ENCODE assay signal across 26 cellular contexts in the genomic region with DNA sequence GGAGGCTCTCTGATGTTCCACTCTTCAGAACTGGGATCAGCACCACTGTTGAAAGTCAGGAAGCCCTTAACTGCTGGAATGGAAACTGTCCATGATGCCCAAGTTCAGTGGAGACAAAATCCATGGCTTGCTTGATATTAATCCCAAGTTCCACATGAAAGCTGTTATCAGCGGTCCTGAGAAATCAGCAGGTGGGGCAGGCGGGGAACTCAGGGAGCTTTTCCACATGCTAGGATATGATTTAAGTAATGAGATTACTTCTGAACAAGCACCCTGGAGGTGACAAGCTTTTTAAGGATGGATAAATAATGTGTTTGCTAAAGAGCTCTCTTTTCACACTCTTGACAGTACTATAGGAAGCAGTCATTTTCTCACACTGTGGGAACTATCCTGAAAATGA.
A peak's percentile ranks its signal among the peaks of the same experiment; 100 is the strongest.
DNase-seq lines count a peak whose midpoint lies in the region; ATAC-seq, FAIRE-seq and TF ChIP-seq lines count a peak whose summit lies in the region.
"Had no signal": no experiment of that assay in that cellular context is flagged by ENCODE, and none has a peak within 500 bp of the region (broad histone marks: within the 10 kb centered on the region; RNA-seq: fewer than 3 reads in every experiment).

No MANE protein-coding gene starts in this region.

- CTCF ChIA-PET in A549 (lab: Yijun Ruan, JAX) = interaction anchor here (0.6 to 3.1 kb wide), 8 partner anchors 9 to 1021 kb away, joined by 3 to 10 read pairs (median 4); no protein-coding TSS in a partner anchor

- TF ChIP-seq RAD21 in A549 (conservative IDR thresholded peaks at IDR 0.05 in 1 of 2, IDR thresholded peaks at IDR 0.05 in 1 of 2) = no peak

- H3K4me2 ChIP-seq in A549 = no peak overlapping the region
- H3K4me2 ChIP-seq: BLaER1 had no signal

- peak; percentile 43 for FAIRE-seq in A549 (lab: Jason Lieb, UNC)
- FAIRE-seq: GM12878, GM12892, GM18507, GM19239 had no signal

- TF ChIP-seq CTCF in A549 (IDR thresholded peaks at IDR 0.05) (no peak), body of pancreas (IDR thresholded peaks at IDR 0.05) (no peak)

- 83% methylated on average over 2 of the region's 2 CpGs for WGBS in A549 (ENCODE audit: missing lambda C conversion rate)
- 24 to 36% methylated on average over 2 of the region's 2 CpGs for WGBS in body of pancreas, 2 donors

- H3K36me3 ChIP-seq in body of pancreas (replicated peaks in 1 of 2; ENCODE audit: insufficient read depth in 1 of 2, low read depth in 2 of 2) = no peaks in the 10 kb centered on the region
- H3K36me3 ChIP-seq: BE2C, BLaER1 had no signal

- POLR2A ChIA-PET in A549 (lab: Yijun Ruan, JAX) = no interaction called here

- H3K4me1 ChIP-seq in A549 = no peaks in the 10 kb centered on the region
- peaks cover 37% of the 10 kb centered on the region for H3K4me1 ChIP-seq in body of pancreas
- H3K4me1 ChIP-seq: BE2C, BLaER1 had no signal

- intact Hi-C loops in body of pancreas (cut with DNase I) (no loop called here), Right ventricle myocardium superior (cut with DNase I) (no loop called here)

- H3K9me3 ChIP-seq in A549 = peaks cover 4% of the 10 kb centered on the region; the same call in 1 of the 3 replicates
- no peaks in the 10 kb centered on the region for H3K9me3 ChIP-seq in body of pancreas
- H3K9me3 ChIP-seq: BE2C, BLaER1 had no signal

- no peaks in the 10 kb centered on the region for H3K27me3 ChIP-seq in body of pancreas
- H3K27me3 ChIP-seq: BE2C, BLaER1 had no signal

- ATAC-seq in A549 (no peak), body of pancreas (peak; percentile 66), GM19023 (IDR thresholded peaks at IDR 0.05; ENCODE audit: unreplicated experiment) (no peak), Right ventricle myocardium superior (ENCODE audit: poor library complexity) (no peak), HG03469 (IDR thresholded peaks at IDR 0.05; ENCODE audit: unreplicated experiment) (no peak)
- ATAC-seq: GM12878 had no signal

- H3K27ac ChIP-seq in A549 (no peak overlapping the region), body of pancreas (peak overlapping the region in 1 of 4 donors; percentile 35)
- H3K27ac ChIP-seq: 22Rv1, BLaER1 had no signal

- H3K4me3 ChIP-seq in A549 (no peak overlapping the region), body of pancreas (no peak overlapping the region)
- H3K4me3 ChIP-seq: BLaER1, GM12878 had no signal

- no peak for DNase-seq in A549 (ENCODE audit: low read depth in 1 of 2, low spot score in 1 of 2)
- DNase-seq in NCI-H82 treated with DMSO at 0.1 percent for 48 hours (lab: John Stamatoyannopoulos, UW; ENCODE audit: unreplicated experiment) = peak; percentile 48
- DNase-seq in body of pancreas = peak; percentile 48 to 76 (median 60)
- no peak for DNase-seq in Right ventricle myocardium superior
- DNase-seq: ACHN; BE2C; C1 segment of cervical spinal cord; CD4-positive, alpha-beta memory T cell; CD4-positive, CD25-positive, alpha-beta regulatory T cell; CD8-positive, alpha-beta memory T cell; COR-L47; DMS 273 treated with DMSO at 0.1 percent for 48 hours; DMS153; DMS53; DMS79; DND-41; EL; GDM1 had no signal

- no peak for TF ChIP-seq EP300 in A549 (IDR thresholded peaks at IDR 0.05)

- TF ChIP-seq POLR2A in A549 (IDR thresholded peaks at IDR 0.05; ENCODE audit: low read length) (no peak), body of pancreas (IDR thresholded peaks at IDR 0.05) (no peak)

TF ChIP-seq in A549, 52 proteins besides CTCF, POLR2A, EP300 and RAD21:
- no peak for TF ChIP-seq JUN (IDR thresholded peaks at IDR 0.05)
- TF ChIP-seq, protein P1, sequence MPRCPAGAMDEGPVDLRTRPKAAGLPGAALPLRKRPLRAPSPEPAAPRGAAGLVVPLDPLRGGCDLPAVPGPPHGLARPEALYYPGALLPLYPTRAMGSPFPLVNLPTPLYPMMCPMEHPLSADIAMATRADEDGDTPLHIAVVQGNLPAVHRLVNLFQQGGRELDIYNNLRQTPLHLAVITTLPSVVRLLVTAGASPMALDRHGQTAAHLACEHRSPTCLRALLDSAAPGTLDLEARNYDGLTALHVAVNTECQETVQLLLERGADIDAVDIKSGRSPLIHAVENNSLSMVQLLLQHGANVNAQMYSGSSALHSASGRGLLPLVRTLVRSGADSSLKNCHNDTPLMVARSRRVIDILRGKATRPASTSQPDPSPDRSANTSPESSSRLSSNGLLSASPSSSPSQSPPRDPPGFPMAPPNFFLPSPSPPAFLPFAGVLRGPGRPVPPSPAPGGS (IDR thresholded peaks at IDR 0.05) = no peak
- TF ChIP-seq FOSB (CRISPR knock-in tag; IDR thresholded peaks at IDR 0.05) = no peak
- no peak for TF ChIP-seq ZNF302 (CRISPR knock-in tag; IDR thresholded peaks at IDR 0.05)
- no peak for TF ChIP-seq RFX5 (IDR thresholded peaks at IDR 0.05)
- no peak for TF ChIP-seq HDAC2 (IDR thresholded peaks at IDR 0.05)
- TF ChIP-seq GATA3 (IDR thresholded peaks at IDR 0.05; ENCODE audit: borderline replicate concordance) = no peak

Comparison
In these comparisons a context has a peak if more than half of its experiments do, and no peak if none do; other contexts are left out.
1. DNase-seq: peak in NCI-H82 treated with DMSO at 0.1 percent for 48 hours (single experiment) and body of pancreas (4 of 4); none in A549 (0 of 2) and Right ventricle myocardium superior (single experiment).